14 cellular contexts compared by ENCODE assay signal in the genomic region with DNA sequence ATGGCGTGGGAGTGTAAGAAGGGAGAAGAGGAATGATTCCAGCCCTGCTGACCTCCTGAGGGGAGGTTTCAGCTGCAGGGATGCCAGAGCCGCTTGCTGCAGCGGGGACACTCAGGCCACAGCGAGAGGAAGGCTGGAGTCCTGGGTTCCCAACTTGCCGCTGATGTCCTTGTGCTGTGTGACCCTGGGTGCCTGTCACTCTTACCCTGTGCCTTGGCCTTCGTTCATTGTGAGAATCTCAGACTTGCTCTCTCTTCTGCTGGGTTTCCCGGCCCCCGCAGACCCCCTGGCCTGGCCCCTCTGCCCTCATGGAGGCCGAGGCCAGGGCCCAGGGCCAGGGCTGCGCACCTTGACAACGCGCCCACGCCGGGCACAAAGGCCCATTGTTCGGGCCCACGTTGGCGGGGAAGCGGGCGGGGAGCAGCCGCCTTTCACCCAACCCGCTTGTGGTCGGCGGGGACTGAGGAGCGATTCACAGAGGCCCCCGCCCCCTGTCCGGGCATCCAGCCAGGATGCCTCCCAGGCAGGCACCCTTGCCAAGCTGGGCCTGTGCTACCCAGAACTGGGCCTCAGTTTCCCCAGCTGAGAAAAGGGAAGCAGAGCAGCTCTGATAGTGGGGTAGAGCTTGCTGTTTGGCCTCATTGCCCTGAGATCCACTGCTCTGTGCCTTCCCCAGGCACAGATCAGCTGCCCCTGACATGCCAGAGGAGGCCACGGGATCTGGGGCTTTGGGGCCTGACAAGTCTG. TPM values are rescaled to one million over a fixed set of nuclear protein-coding genes. Genes with fewer than 3 reads are reported as not detected.
DNase-seq lines count a peak whose midpoint lies in the region; ATAC-seq, FAIRE-seq and TF ChIP-seq lines count a peak whose summit lies in the region.
"Had no signal": no experiment of that assay in that cellular context is flagged by ENCODE, and none has a peak within 500 bp of the region (broad histone marks: within the 10 kb centered on the region; RNA-seq: fewer than 3 reads in every experiment).

No MANE protein-coding gene starts in this region.

- no peak overlapping the region for H3K4me3 ChIP-seq in pancreas
- no peak overlapping the region for H3K4me3 ChIP-seq in ascending aorta
- H3K4me3 ChIP-seq: GM12878, hepatocyte, upper lobe of left lung had no signal

- intact Hi-C loops in pancreas (cut with DNase I), result no loop called here
- intact Hi-C loops in ascending aorta (cut with DNase I), result no loop called here

- no peaks in the 10 kb centered on the region for H3K9me3 ChIP-seq in pancreas
- H3K9me3 ChIP-seq in ascending aorta, result no peaks in the 10 kb centered on the region
- H3K9me3 ChIP-seq: upper lobe of left lung had no signal

- H3K27ac ChIP-seq in pancreas, result peak overlapping the region; percentile 51 to 83 (median 74)
- H3K27ac ChIP-seq in ascending aorta, result no peak overlapping the region
- H3K27ac ChIP-seq: hepatocyte, upper lobe of left lung had no signal

- no peak for FAIRE-seq in pancreas (lab: Jason Lieb, UNC)
- FAIRE-seq: GM12878 had no signal

- peak; percentile 88 for DNase-seq in Daoy (ENCODE audit: low read depth)
- peak; percentile 78 for DNase-seq in NCI-H526 treated with DMSO at 0.1 percent for 48 hours (lab: John Stamatoyannopoulos, UW)
- DNase-seq in epidermal melanocyte (ENCODE audit: insufficient read length, low spot score), result peak; percentile 69
- DNase-seq in pancreas, result peak; percentile 53 to 89 (median 80)
- no peak for DNase-seq in activated effector memory CD4-positive, alpha-beta T cell treated with Interleukin-2 at 50 U/mL for 16 hours
- no peak for DNase-seq in ascending aorta (ENCODE audit: low spot score in 2 of 2)
- DNase-seq: activated CD8-positive, alpha-beta memory T cell treated with anti-CD3 and anti-CD28 coated beads, Interleukin-2, amount 50 U/mL, for 4 hours; central memory CD4-positive, alpha-beta T cell; NCI-H187 treated with DMSO at 0.1 percent for 48 hours had no signal

- H3K36me3 ChIP-seq in pancreas, result no peaks in the 10 kb centered on the region
- no peaks in the 10 kb centered on the region for H3K36me3 ChIP-seq in ascending aorta
- H3K36me3 ChIP-seq: upper lobe of left lung had no signal

- ATAC-seq in pancreas (peak; percentile 73 to 85 (median 80)), HG02759 (IDR thresholded peaks at IDR 0.05; ENCODE audit: unreplicated experiment) (no peak), GM21390 (IDR thresholded peaks at IDR 0.05; ENCODE audit: unreplicated experiment) (no peak)
- ATAC-seq: GM12878 had no signal

- TF ChIP-seq CTCF in pancreas (IDR thresholded peaks at IDR 0.05), result no peak
- TF ChIP-seq CTCF in ascending aorta (IDR thresholded peaks at IDR 0.05), result no peak

- 41% methylated on average over 25 to 27 of the region's 27 CpGs for WGBS in pancreas, 2 donors

- H3K4me1 ChIP-seq in pancreas (peaks cover 0 to 8% (median 4%) of the 10 kb centered on the region in 3 donors), ascending aorta (no peaks in the 10 kb centered on the region)

- no peaks in the 10 kb centered on the region for H3K27me3 ChIP-seq in pancreas
- no peaks in the 10 kb centered on the region for H3K27me3 ChIP-seq in ascending aorta
- H3K27me3 ChIP-seq: hepatocyte, upper lobe of left lung had no signal

RNA-seq across cellular contexts. Expression of a gene that starts 52.4 kb away (rescaled TPM):
- 29.5 and 38.0 TPM in 2 replicates for total RNA-seq in Daoy (2014; rRNA removed; shearing (Covaris generic))
- total RNA-seq in pancreas, result 10 to 100 TPM; 18.9 to 83.4 (median 37.0) TPM
- polyA plus RNA-seq in pancreas, result 10 to 100 TPM; 10.9 to 16.0 TPM
- total RNA-seq in ascending aorta, result 360 TPM

Comparison
In these comparisons a context has a peak if more than half of its experiments do, and no peak if none do; other contexts are left out.
1. DNase-seq: peak in Daoy (single experiment), NCI-H526 treated with DMSO at 0.1 percent for 48 hours (single experiment), epidermal melanocyte (single experiment) and pancreas (6 of 6); none in activated effector memory CD4-positive, alpha-beta T cell treated with Interleukin-2 at 50 U/mL for 16 hours (single experiment) and ascending aorta (0 of 2).
2. ATAC-seq: peak in pancreas (4 of 4); none in HG02759 (single experiment) and GM21390 (single experiment).
3. H3K27ac ChIP-seq: peak in pancreas (4 of 4); none in ascending aorta (0 of 2).